In genomic region chr15:84791763-84792162, GRCh38 we compare ENCODE assay signal across 21 cellular contexts. TPM values are rescaled to one million over a fixed set of nuclear protein-coding genes. Genes with fewer than 3 reads are reported as not detected.
DNase-seq lines count a peak whose midpoint lies in the region; ATAC-seq and TF ChIP-seq lines count a peak whose summit lies in the region.
"Had no signal": no experiment of that assay in that cellular context is flagged by ENCODE, and none has a peak within 500 bp of the region (broad histone marks: within the 10 kb centered on the region; RNA-seq: fewer than 3 reads in every experiment).

No MANE protein-coding gene starts in this region.

- H3K36me3 Mint-ChIP-seq in natural killer cell (peaks cover 10% of the 10 kb centered on the region), H9 (ENCODE audit: insufficient read depth in 1 of 3, low read depth in 3 of 3) (peaks cover 4 to 43% (median 17%) of the 10 kb centered on the region in 3 experiments; a peak in 6 of 7 replicates)
- peaks cover 18% of the 10 kb centered on the region for H3K36me3 Mint-ChIP-seq in natural killer cell treated with Interleukin-12 subunit alpha and Interleukin-12 subunit beta and Interleukin-15 and Interleukin-18, amount 100 ng/mL, for 72 hours
- peaks cover 96% of the 10 kb centered on the region for H3K36me3 Mint-ChIP-seq in activated T-helper 17 cell treated with anti-CD3 and anti-CD28 coated beads, Interleukin-2, amount 50 U/mL, for 72 hours (ENCODE audit: low read depth)
- peaks cover 37% of the 10 kb centered on the region for H3K36me3 Mint-ChIP-seq in activated T-cell treated with anti-CD3 and anti-CD28 coated beads, Interleukin-2, amount 50 U/mL, for 4 hours (ENCODE audit: insufficient read depth)

- H2BK12ac ChIP-seq in H9 (ENCODE audit: insufficient read length, low read depth, low read length): no peak overlapping the region

- H2BK15ac ChIP-seq in H9 (ENCODE audit: low read depth, low read length): no peak overlapping the region

- H2BK120ac ChIP-seq in H9 (ENCODE audit: low read depth, low read length, poor library complexity, severe bottlenecking): no peak overlapping the region

- no peak overlapping the region for H3K4ac ChIP-seq in H9 (ENCODE audit: low read depth, low read length)

- TF ChIP-seq CTCF in natural killer cell (IDR thresholded peaks at IDR 0.05) (no peak), H9 (conservative IDR thresholded peaks at IDR 0.05) (no peak)

- peaks cover 5% of the 10 kb centered on the region for H3K79me1 ChIP-seq in H9 (ENCODE audit: insufficient read depth, low read depth, low read length, poor library complexity, severe bottlenecking)

- no peak overlapping the region for H4K8ac ChIP-seq in H9 (replicated peaks; ENCODE audit: insufficient read length, low read depth, low read length)

- H3K4me1 Mint-ChIP-seq in natural killer cell (peaks cover 25 to 31% of the 10 kb centered on the region in 2 donors), H9 (peaks cover 5 to 6% of the 10 kb centered on the region in 2 experiments)
- H3K4me1 Mint-ChIP-seq in natural killer cell treated with Interleukin-12 subunit alpha and Interleukin-12 subunit beta and Interleukin-15 and Interleukin-18, amount 100 ng/mL, for 72 hours (ENCODE audit: low read depth in 2 of 2): peaks cover 20 to 28% of the 10 kb centered on the region in 2 donors
- peaks cover 20% of the 10 kb centered on the region for H3K4me1 Mint-ChIP-seq in activated T-helper 17 cell treated with anti-CD3 and anti-CD28 coated beads, Interleukin-2, amount 50 U/mL, for 72 hours
- H3K4me1 Mint-ChIP-seq in activated T-cell treated with anti-CD3 and anti-CD28 coated beads, Interleukin-2, amount 50 U/mL, for 4 hours (ENCODE audit: low read depth): peaks cover 15% of the 10 kb centered on the region

- no peak overlapping the region for H3K14ac ChIP-seq in H9 (ENCODE audit: insufficient read depth, low read length)

- H4K5ac ChIP-seq in H9 (ENCODE audit: insufficient read length, low read depth, low read length): no peak overlapping the region

- H3K27me3 ChIP-seq in H9 (ENCODE audit: insufficient read depth, low read length): no peaks in the 10 kb centered on the region
- H3K27me3 ChIP-seq: BLaER1 treated with 17β-estradiol and CSF1 and Interleukin-3, amounts not matched to agents 10 nM and 100 nM; ovary had no signal

- H2BK20ac ChIP-seq in H9 (ENCODE audit: low read depth, low read length, poor library complexity, severe bottlenecking): no peak overlapping the region

- DNase-seq in natural killer cell (no peak), fibroblast of peridontal ligament (ENCODE audit: extremely low read depth) (peak; percentile 26), H9 (no peak), T-helper 1 cell (no peak)
- no peak for DNase-seq in natural killer cell treated with Interleukin-12 subunit alpha and Interleukin-12 subunit beta and Interleukin-15 and Interleukin-18, amount 100 ng/mL, for 72 hours (ENCODE audit: low spot score)
- no peak for DNase-seq in stimulated activated CD4-positive, alpha-beta T cell treated with anti-CD3 and anti-CD28 coated beads, Interleukin-12 subunit alpha, Interleukin-12 subunit beta, amount 100 ng/mL, for 4 hours
- DNase-seq in activated T-cell treated with anti-CD3 and anti-CD28 coated beads, Interleukin-2, amount 50 U/mL, for 4 hours: no peak
- DNase-seq: activated naive CD4-positive, alpha-beta T cell treated with anti-CD3 and anti-CD28 coated beads, Interleukin-2, amount 50 U/mL, for 16 hours; DND-41; glutamatergic neuron; left ventricle myocardium superior; NCI-H146; ovary; retina; stimulated activated CD4-positive, alpha-beta T cell treated with anti-CD3 and anti-CD28 coated beads, Interleukin-2, amount 100 ng/mL, for 24 hours had no signal

- no peak overlapping the region for H3K23ac ChIP-seq in H9 (ENCODE audit: insufficient read length, low read depth, low read length)

- H4K91ac ChIP-seq in H9 (ENCODE audit: insufficient read length, low read depth, low read length): no peak overlapping the region

- H3K27me3 Mint-ChIP-seq in natural killer cell (ENCODE audit: low read depth in 2 of 2): no peaks in the 10 kb centered on the region
- no peaks in the 10 kb centered on the region for H3K27me3 Mint-ChIP-seq in natural killer cell treated with Interleukin-12 subunit alpha and Interleukin-12 subunit beta and Interleukin-15 and Interleukin-18, amount 100 ng/mL, for 72 hours
- no peaks in the 10 kb centered on the region for H3K27me3 Mint-ChIP-seq in activated T-helper 17 cell treated with anti-CD3 and anti-CD28 coated beads, Interleukin-2, amount 50 U/mL, for 72 hours
- H3K27me3 Mint-ChIP-seq in H9 (ENCODE audit: low read depth): no peaks in the 10 kb centered on the region
- H3K27me3 Mint-ChIP-seq in activated T-cell treated with anti-CD3 and anti-CD28 coated beads, Interleukin-2, amount 50 U/mL, for 4 hours (ENCODE audit: low read depth): no peaks in the 10 kb centered on the region
- H3K27me3 Mint-ChIP-seq: type B pancreatic cell had no signal

- no peak overlapping the region for H3K18ac ChIP-seq in H9 (ENCODE audit: insufficient read length, low read depth, low read length)

- H3K9me3 ChIP-seq in H9 (ENCODE audit: control insufficient read depth, low read depth, low read length): no peaks in the 10 kb centered on the region
- H3K9me3 ChIP-seq: BLaER1 treated with 17β-estradiol and CSF1 and Interleukin-3, amounts not matched to agents 10 nM and 100 nM; ovary had no signal

- no peaks in the 10 kb centered on the region for H3K79me2 ChIP-seq in H9 (ENCODE audit: insufficient read depth, low read length)

- no peak overlapping the region for H2AK5ac ChIP-seq in H9 (ENCODE audit: insufficient read length, low read length)

- H3K4me2 ChIP-seq in H9 (ENCODE audit: insufficient read depth, insufficient read length, low read length): no peak overlapping the region
- H3K4me2 ChIP-seq: BLaER1 treated with 17β-estradiol and CSF1 and Interleukin-3, amounts not matched to agents 10 nM and 100 nM; smooth muscle cell had no signal

- H3K9me3 Mint-ChIP-seq in natural killer cell: no peaks in the 10 kb centered on the region
- H3K9me3 Mint-ChIP-seq in natural killer cell treated with Interleukin-12 subunit alpha and Interleukin-12 subunit beta and Interleukin-15 and Interleukin-18, amount 100 ng/mL, for 72 hours: no peaks in the 10 kb centered on the region
- no peaks in the 10 kb centered on the region for H3K9me3 Mint-ChIP-seq in activated T-helper 17 cell treated with anti-CD3 and anti-CD28 coated beads, Interleukin-2, amount 50 U/mL, for 72 hours
- H3K9me3 Mint-ChIP-seq in H9: no peaks in the 10 kb centered on the region
- H3K9me3 Mint-ChIP-seq in activated T-cell treated with anti-CD3 and anti-CD28 coated beads, Interleukin-2, amount 50 U/mL, for 4 hours: no peaks in the 10 kb centered on the region
- H3K9me3 Mint-ChIP-seq: activated T-helper 1 cell treated with anti-CD3 and anti-CD28 coated beads, Interleukin-12 subunit alpha, Interleukin-12 subunit beta, Interleukin-2, Interleukin-4 antibody, amounts not matched to agents 30 ng/mL and 10 ng/mL and 1 ng/mL, durations not matched to agents 14 hours and 24 hours and 36 hours; type B pancreatic cell had no signal

- no peak overlapping the region for H3K27ac ChIP-seq in H9 (ENCODE audit: insufficient read length, low read depth, low read length)
- H3K27ac ChIP-seq: BLaER1 treated with 17β-estradiol and CSF1 and Interleukin-3, amounts not matched to agents 10 nM and 100 nM; ovary had no signal

- H3K27ac Mint-ChIP-seq in natural killer cell (peak overlapping the region; percentile 12 to 27), H9 (no peak overlapping the region)
- no peak overlapping the region for H3K27ac Mint-ChIP-seq in natural killer cell treated with Interleukin-12 subunit alpha and Interleukin-12 subunit beta and Interleukin-15 and Interleukin-18, amount 100 ng/mL, for 72 hours
- H3K27ac Mint-ChIP-seq in activated T-helper 17 cell treated with anti-CD3 and anti-CD28 coated beads, Interleukin-2, amount 50 U/mL, for 72 hours: peak overlapping the region; percentile 0
- H3K27ac Mint-ChIP-seq: activated T-helper 1 cell treated with anti-CD3 and anti-CD28 coated beads, Interleukin-12 subunit alpha, Interleukin-12 subunit beta, Interleukin-2, Interleukin-4 antibody, amounts not matched to agents 30 ng/mL and 10 ng/mL and 1 ng/mL, durations not matched to agents 14 hours and 24 hours and 36 hours; type B pancreatic cell had no signal

- no peaks in the 10 kb centered on the region for H3K23me2 ChIP-seq in H9 (ENCODE audit: insufficient read length, low read depth, low read length, poor library complexity, severe bottlenecking)

- no peaks in the 10 kb centered on the region for H3K4me1 ChIP-seq in H9 (ENCODE audit: insufficient read depth, low read length)

- no peak overlapping the region for H3K9ac ChIP-seq in H9 (ENCODE audit: extremely low read depth, insufficient read length, low read length)
- H3K9ac ChIP-seq: BLaER1 treated with 17β-estradiol and CSF1 and Interleukin-3, amounts not matched to agents 10 nM and 100 nM had no signal

- H2BK5ac ChIP-seq in H9 (ENCODE audit: insufficient read length, low read length): no peak overlapping the region

- no peak overlapping the region for H2AFZ ChIP-seq in H9 (ENCODE audit: low read length)

- no peak overlapping the region for H3K56ac ChIP-seq in H9 (ENCODE audit: insufficient read length, low read depth, low read length)

- no peak for ATAC-seq in natural killer cell
- no peak for ATAC-seq in natural killer cell treated with Interleukin-12 subunit alpha and Interleukin-12 subunit beta and Interleukin-15 and Interleukin-18, amount 100 ng/mL, for 72 hours
- ATAC-seq in activated T-helper 17 cell treated with anti-CD3 and anti-CD28 coated beads, Interleukin-2, amount 50 U/mL, for 72 hours (replicated peaks): no peak
- ATAC-seq in activated T-cell treated with anti-CD3 and anti-CD28 coated beads, Interleukin-2, amount 50 U/mL, for 4 hours: no peak
- ATAC-seq: HepG2, left ventricle myocardium superior had no signal

- H3K4me3 Mint-ChIP-seq in natural killer cell (no peak overlapping the region), H9 (no peak overlapping the region)
- no peak overlapping the region for H3K4me3 Mint-ChIP-seq in natural killer cell treated with Interleukin-12 subunit alpha and Interleukin-12 subunit beta and Interleukin-15 and Interleukin-18, amount 100 ng/mL, for 72 hours
- H3K4me3 Mint-ChIP-seq in activated T-helper 17 cell treated with anti-CD3 and anti-CD28 coated beads, Interleukin-2, amount 50 U/mL, for 72 hours: no peak overlapping the region
- H3K4me3 Mint-ChIP-seq in activated T-cell treated with anti-CD3 and anti-CD28 coated beads, Interleukin-2, amount 50 U/mL, for 4 hours: no peak overlapping the region
- H3K4me3 Mint-ChIP-seq: activated T-helper 1 cell treated with anti-CD3 and anti-CD28 coated beads, Interleukin-12 subunit alpha, Interleukin-12 subunit beta, Interleukin-2, Interleukin-4 antibody, amounts not matched to agents 30 ng/mL and 10 ng/mL and 1 ng/mL, durations not matched to agents 14 hours and 24 hours and 36 hours; type B pancreatic cell had no signal

- H3T11ph ChIP-seq in H9 (ENCODE audit: low read length): no peak overlapping the region

- intact Hi-C loops in natural killer cell (cut with micrococcal nuclease): no loop called here

- H4K20me1 ChIP-seq in H9 (ENCODE audit: control insufficient read depth, insufficient read depth, insufficient read length): no peaks in the 10 kb centered on the region

- WGBS in H9 (ENCODE audit: extremely low coverage, insufficient read length, low lambda C conversion rate): no CpG with 5 or more reads among the region's 2 CpGs

RNA-seq across cellular contexts. Expression of gene ALPK3, which starts 25.4 kb away (rescaled TPM):
- total RNA-seq in natural killer cell (1 to 10 TPM in 1 of 3 donors, under 1 TPM in 2; 0.35 to 1.1 (median 0.63) TPM), H9 (2021) (17.7 and 18.0 TPM in 2 replicates)
- total RNA-seq in natural killer cell treated with Interleukin-12 subunit alpha and Interleukin-12 subunit beta and Interleukin-15 and Interleukin-18, amount 100 ng/mL, for 72 hours: under 1 TPM; 0.43 to 0.67 TPM
- 1 to 10 TPM in 1 of 2 donors, under 1 TPM in 1; 0.29 to 1.1 TPM for total RNA-seq in activated T-helper 17 cell treated with anti-CD3 and anti-CD28 coated beads, Interleukin-2, amount 50 U/mL, for 72 hours
- under 1 TPM; 0.05 to 0.13 (median 0.11) TPM for total RNA-seq in activated T-cell treated with anti-CD3 and anti-CD28 coated beads, Interleukin-2, amount 50 U/mL, for 4 hours

RNA-seq across cellular contexts. Expression of gene ZNF592, which starts 43.4 kb away (rescaled TPM):
- total RNA-seq in natural killer cell: 10 to 100 TPM; 38.0 to 43.8 (median 39.1) TPM
- 10 to 100 TPM; 23.7 to 41.3 TPM for total RNA-seq in natural killer cell treated with Interleukin-12 subunit alpha and Interleukin-12 subunit beta and Interleukin-15 and Interleukin-18, amount 100 ng/mL, for 72 hours
- total RNA-seq in activated T-helper 17 cell treated with anti-CD3 and anti-CD28 coated beads, Interleukin-2, amount 50 U/mL, for 72 hours: 10 to 100 TPM; 23.8 to 36.8 TPM
- total RNA-seq in H9 (2021): 32.7 and 34.6 TPM in 2 replicates
- 10 to 100 TPM; 28.7 to 30.6 (median 30.5) TPM for total RNA-seq in activated T-cell treated with anti-CD3 and anti-CD28 coated beads, Interleukin-2, amount 50 U/mL, for 4 hours

Comparison
In these comparisons a context has a peak if more than half of its experiments do, and no peak if none do; other contexts are left out.
1. H3K27ac Mint-ChIP-seq: peak in natural killer cell (2 of 2) and activated T-helper 17 cell treated with anti-CD3 and anti-CD28 coated beads, Interleukin-2, amount 50 U/mL, for 72 hours (single experiment); none in natural killer cell treated with Interleukin-12 subunit alpha and Interleukin-12 subunit beta and Interleukin-15 and Interleukin-18, amount 100 ng/mL, for 72 hours (0 of 2) and H9 (0 of 3).